In genomic region chr20:46363874-46364669, GRCh38 we compare ENCODE assay signal across 8 cellular contexts.
DNase-seq lines count a peak whose midpoint lies in the region; ATAC-seq lines count a peak whose summit lies in the region.

No MANE protein-coding gene starts in this region.

- no peaks in the 10 kb centered on the region for H3K27me3 Mint-ChIP-seq in central memory CD8-positive, alpha-beta T cell

- ATAC-seq in GM18517 (IDR thresholded peaks at IDR 0.05; ENCODE audit: unreplicated experiment): peak; percentile 50
- ATAC-seq in HG03066 (IDR thresholded peaks at IDR 0.05; ENCODE audit: low read depth, unreplicated experiment): peak; percentile 76
- peak; percentile 84 to 87 for ATAC-seq in activated CD4-positive, CD25-positive, alpha-beta regulatory T cell treated with anti-CD3 and anti-CD28 coated beads, Interleukin-2, amount 50 U/mL, for 24 hours
- ATAC-seq in central memory CD8-positive, alpha-beta T cell (replicated peaks; ENCODE audit: extremely low read depth, poor library complexity, severe bottlenecking): peak; percentile 84

- H3K27ac Mint-ChIP-seq in central memory CD8-positive, alpha-beta T cell (ENCODE audit: low read depth): peak overlapping the region; percentile 97

- peaks cover 56% of the 10 kb centered on the region for H3K4me1 Mint-ChIP-seq in central memory CD8-positive, alpha-beta T cell

- H3K9me3 Mint-ChIP-seq in central memory CD8-positive, alpha-beta T cell: no peaks in the 10 kb centered on the region

- DNase-seq in 8988T (peak; percentile 91), NCI-H2227 treated with DMSO at 0.1 percent for 48 hours (lab: John Stamatoyannopoulos, UW) (peak; percentile 93), islet precursor cell (peak; percentile 97)
- peak; percentile 73 to 75 for DNase-seq in central memory CD8-positive, alpha-beta T cell (ENCODE audit: low spot score in 2 of 2)
- DNase-seq in stimulated activated CD4-positive, alpha-beta T cell treated with anti-CD3 and anti-CD28 coated beads, Interleukin-12 subunit alpha, Interleukin-12 subunit beta, amount 100 ng/mL, for 24 hours (ENCODE audit: low read depth in 2 of 2): peak; percentile 72 to 77

- peaks cover 31% of the 10 kb centered on the region for H3K36me3 Mint-ChIP-seq in central memory CD8-positive, alpha-beta T cell (ENCODE audit: insufficient read depth)

- peak overlapping the region; percentile 86 for H3K4me3 Mint-ChIP-seq in central memory CD8-positive, alpha-beta T cell

Comparison
In these comparisons a context has a peak if more than half of its experiments do, and no peak if none do; other contexts are left out.
1. Peak in every context shown above with its lines: DNase-seq and ATAC-seq.